9 cellular contexts compared by ENCODE assay signal in genomic region chr17:38674749-38675615, GRCh38. TPM values are rescaled to one million over a fixed set of nuclear protein-coding genes. Genes with fewer than 3 reads are reported as not detected.
DNase-seq lines count a peak whose midpoint lies in the region; ATAC-seq, FAIRE-seq and TF ChIP-seq lines count a peak whose summit lies in the region.
"Had no signal": no experiment of that assay in that cellular context is flagged by ENCODE, and none has a peak within 500 bp of the region (broad histone marks: within the 10 kb centered on the region; RNA-seq: fewer than 3 reads in every experiment).

TSS of gene EPOP (minus strand) at chr17:38674957. CDS start at chr17:38674495, 462 bp downstream.

- peak within 1 kb of the TSS; percentile 65 to 84 (median 78) for H3K4me3 ChIP-seq in BLaER1 treated with 17β-estradiol and CSF1 and Interleukin-3, amounts not matched to agents 10 nM and 100 nM
- H3K4me3 ChIP-seq in NT2/D1 (ENCODE audit: insufficient read length, low read depth): peak within 1 kb of the TSS; percentile 69
- H3K4me3 ChIP-seq in mucosa of descending colon: peak within 1 kb of the TSS; percentile 6

- H3K9me3 ChIP-seq in BLaER1 treated with 17β-estradiol and CSF1 and Interleukin-3, amounts not matched to agents 10 nM and 100 nM (replicated peaks in 1 of 11): no peaks in the 10 kb centered on the region
- H3K9me3 ChIP-seq in NT2/D1 (ENCODE audit: insufficient read depth, low read length) (no peaks in the 10 kb centered on the region), mucosa of descending colon (no peaks in the 10 kb centered on the region)

- peak within 1 kb of the TSS; percentile 25 to 86 (median 77) for H3K27ac ChIP-seq in BLaER1 treated with 17β-estradiol and CSF1 and Interleukin-3, amounts not matched to agents 10 nM and 100 nM

- no peak for TF ChIP-seq CTCF in mucosa of descending colon (IDR thresholded peaks at IDR 0.05)

- H3K36me3 ChIP-seq in BLaER1 treated with 17β-estradiol and CSF1 and Interleukin-3, amounts not matched to agents 10 nM and 100 nM: no peaks in the 10 kb centered on the region
- no peaks in the 10 kb centered on the region for H3K36me3 ChIP-seq in NT2/D1 (ENCODE audit: insufficient read depth, insufficient read length, low read length)
- H3K36me3 ChIP-seq in mucosa of descending colon (ENCODE audit: low read depth): no peaks in the 10 kb centered on the region

- peak within 1 kb of the TSS; percentile 96 to 100 (median 100) for H3K4me2 ChIP-seq in BLaER1 treated with 17β-estradiol and CSF1 and Interleukin-3, amounts not matched to agents 10 nM and 100 nM

- H3K27me3 ChIP-seq in BLaER1 treated with 17β-estradiol and CSF1 and Interleukin-3, amounts not matched to agents 10 nM and 100 nM: peaks cover 45 to 48% (median 48%) of the 10 kb centered on the region in 11 experiments
- peaks cover 48% of the 10 kb centered on the region for H3K27me3 ChIP-seq in NT2/D1 (ENCODE audit: insufficient read depth, insufficient read length)

- intact Hi-C loops in mucosa of descending colon (cut with DNase I, micrococcal nuclease): loop anchor here (5.0 to 10.0 kb wide), 2 partner anchors 60 to 62 kb away; partner anchors contain the start of gene CISD3 (in 1 of the 2)

- DNase-seq in HTR-8/SVneo (ENCODE audit: insufficient read length, low spot score): peak; percentile 92
- DNase-seq in NT2/D1 (ENCODE audit: low read depth, low spot score): no peak
- peak; percentile 59 for DNase-seq in activated CD8-positive, alpha-beta memory T cell treated with anti-CD3 and anti-CD28 coated beads, Interleukin-2, amount 50 U/mL, for 1 hour (ENCODE audit: extremely low read depth)
- DNase-seq in epidermal melanocyte (ENCODE audit: insufficient read length, low spot score): peak; percentile 68
- peak; percentile 82 to 90 (median 87) for DNase-seq in mucosa of descending colon
- DNase-seq in stimulated activated CD8-positive, alpha-beta memory T cell treated with anti-CD3 and anti-CD28 coated beads, Interleukin-4, amount 100 ng/mL, for 24 hours (ENCODE audit: low read depth): peak; percentile 87

- peak within 1 kb of the TSS; percentile 79 to 92 (median 85) for H3K9ac ChIP-seq in BLaER1 treated with 17β-estradiol and CSF1 and Interleukin-3, amounts not matched to agents 10 nM and 100 nM
- H3K9ac ChIP-seq in NT2/D1 (ENCODE audit: insufficient read length, low read depth): peak within 1 kb of the TSS; percentile 85

- ATAC-seq in GM19351 (IDR thresholded peaks at IDR 0.05; ENCODE audit: unreplicated experiment) (peak; percentile 65), mucosa of descending colon (peak; percentile 91)

- H3K4me1 ChIP-seq in BLaER1 treated with 17β-estradiol and CSF1 and Interleukin-3, amounts not matched to agents 10 nM and 100 nM: peaks cover 36 to 67% (median 52%) of the 10 kb centered on the region in 10 experiments
- H3K4me1 ChIP-seq in NT2/D1 (ENCODE audit: insufficient read depth, insufficient read length) (peaks cover 3% of the 10 kb centered on the region), mucosa of descending colon (ENCODE audit: low read depth) (peaks cover 20% of the 10 kb centered on the region)

- peaks cover 0 to 42% (median 36%) of the 10 kb centered on the region in 11 experiments; a peak in 20 of 22 replicates for H4K20me1 ChIP-seq in BLaER1 treated with 17β-estradiol and CSF1 and Interleukin-3, amounts not matched to agents 10 nM and 100 nM

- FAIRE-seq in HTR-8/SVneo (lab: Jason Lieb, UNC): no peak
- FAIRE-seq: TTC549 had no signal

RNA-seq across cellular contexts. Expression of gene EPOP, which starts in this region (rescaled TPM):
- 1 to 10 TPM in 1 of 3 donors, under 1 TPM in 1, not detected in 1; 0.75 to 1.1 TPM for total RNA-seq in mucosa of descending colon

Comparison
In these comparisons a context has a peak if more than half of its experiments do, and no peak if none do; other contexts are left out.
1. H3K4me3 ChIP-seq: peak in every context shown above with its lines; median percentile 78 in BLaER1 treated with 17β-estradiol and CSF1 and Interleukin-3, amounts not matched to agents 10 nM and 100 nM; 69 in NT2/D1; 6 in mucosa of descending colon.